ENCODE assay signal across 28 cellular contexts in the genomic region with DNA sequence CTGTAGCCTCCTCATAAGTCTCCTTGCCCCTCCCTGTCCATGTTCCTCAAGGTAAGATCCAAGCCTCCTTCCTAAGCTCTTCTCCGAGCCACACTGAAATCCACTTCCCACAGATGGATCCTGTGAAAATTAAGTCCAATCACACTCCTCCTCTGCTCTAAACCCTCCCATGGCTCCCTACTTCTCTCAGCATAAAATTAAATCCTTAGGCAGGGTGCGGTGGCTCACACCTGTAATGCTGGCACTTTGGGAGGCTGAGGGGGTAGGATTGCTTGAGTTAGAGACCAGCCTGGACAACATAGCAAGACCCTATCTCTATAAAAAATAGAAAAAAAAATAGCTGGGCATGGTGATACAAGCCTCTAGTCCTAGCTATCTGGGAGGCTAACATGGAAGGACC. TPM values are rescaled to one million over a fixed set of nuclear protein-coding genes. Genes with fewer than 3 reads are reported as not detected.
A peak's percentile ranks its signal among the peaks of the same experiment; 100 is the strongest.
DNase-seq lines count a peak whose midpoint lies in the region; ATAC-seq, FAIRE-seq and TF ChIP-seq lines count a peak whose summit lies in the region.
"Had no signal": no experiment of that assay in that cellular context is flagged by ENCODE, and none has a peak within 500 bp of the region (broad histone marks: within the 10 kb centered on the region; RNA-seq: fewer than 3 reads in every experiment).

No MANE protein-coding gene starts in this region.

- intact Hi-C loops in natural killer cell (cut with micrococcal nuclease) (no loop called here), K562 (cut with micrococcal nuclease) (no loop called here)

- no peaks in the 10 kb centered on the region for H4K20me1 ChIP-seq in K562 (replicated peaks; ENCODE audit: control insufficient read depth, insufficient read depth, low read length)

- POLR2A ChIA-PET in K562 (lab: Yijun Ruan, JAX) = interaction anchor here (0.6 to 1.3 kb wide), 3 partner anchors 8 to 669 kb away, joined by 3 to 6 read pairs (median 4); no protein-coding TSS in a partner anchor

- no peak for TF ChIP-seq CTCF in natural killer cell (IDR thresholded peaks at IDR 0.05)
- TF ChIP-seq CTCF in K562 (IDR thresholded peaks at IDR 0.05 in 2 of 3, conservative IDR thresholded peaks at IDR 0.05 in 1 of 3; ENCODE audit: insufficient read depth in 2 of 3, low read depth in 1 of 3, low read length in 3 of 3) = no peak
- no peak for TF ChIP-seq CTCF in osteocyte (IDR thresholded peaks at IDR 0.05)

- H2AFZ ChIP-seq in K562 (ENCODE audit: low read depth, low read length) = no peak overlapping the region
- H2AFZ ChIP-seq: GM23338 had no signal

- no peak for FAIRE-seq in K562 (lab: Jason Lieb, UNC)
- FAIRE-seq: GM12878, GM19239 had no signal

- H3K4me3 ChIP-seq in K562 = no peak overlapping the region
- H3K4me3 ChIP-seq: GM12878, GM23338, SJCRH30 had no signal

- peaks cover 34% of the 10 kb centered on the region; the same call in 1 of the 3 replicates for H3K36me3 ChIP-seq in K562 (ENCODE audit: control insufficient read depth, insufficient read depth, low read length)
- H3K36me3 ChIP-seq: SJCRH30 had no signal

- peaks cover 14 to 38% of the 10 kb centered on the region in 2 experiments for H3K4me1 ChIP-seq in K562 (replicated peaks in 1 of 2; ENCODE audit: control insufficient read depth in 2 of 2, insufficient read depth in 2 of 2, low read length in 2 of 2)

- H3K27me3 Mint-ChIP-seq in natural killer cell (ENCODE audit: low read depth in 2 of 2) (peaks cover 0 to 4% of the 10 kb centered on the region in 2 donors), naive B cell (no peaks in the 10 kb centered on the region), osteocyte (ENCODE audit: unreplicated experiment) (no peaks in the 10 kb centered on the region)
- H3K27me3 Mint-ChIP-seq in natural killer cell treated with Interleukin-12 subunit alpha and Interleukin-12 subunit beta and Interleukin-15 and Interleukin-18, amount 100 ng/mL, for 72 hours = no peaks in the 10 kb centered on the region

- no peaks in the 10 kb centered on the region for H3K9me3 Mint-ChIP-seq in natural killer cell
- no peaks in the 10 kb centered on the region for H3K9me3 Mint-ChIP-seq in natural killer cell treated with Interleukin-12 subunit alpha and Interleukin-12 subunit beta and Interleukin-15 and Interleukin-18, amount 100 ng/mL, for 72 hours
- peaks cover 0 to 2% (median 0%) of the 10 kb centered on the region in 7 donors for H3K9me3 Mint-ChIP-seq in naive B cell
- no peaks in the 10 kb centered on the region for H3K9me3 Mint-ChIP-seq in osteocyte (ENCODE audit: unreplicated experiment)
- H3K9me3 Mint-ChIP-seq: CD8-positive, alpha-beta T cell; GM23338 had no signal

- H3K9me3 ChIP-seq in K562 (replicated peaks; ENCODE audit: control insufficient read depth, insufficient read depth, low read depth, low read length) = no peaks in the 10 kb centered on the region
- H3K9me3 ChIP-seq: SJCRH30 had no signal

- H3K9me1 ChIP-seq in K562 (ENCODE audit: control insufficient read depth, insufficient read depth, low read length) = no peaks in the 10 kb centered on the region

- no peak for TF ChIP-seq RAD21 in K562 (CRISPR knock-in tag; conservative IDR thresholded peaks at IDR 0.05 in 1 of 2, IDR thresholded peaks at IDR 0.05 in 1 of 2)

- no peak for TF ChIP-seq EP300 in K562 (IDR thresholded peaks at IDR 0.05; ENCODE audit: low read length)

- peaks cover 8% of the 10 kb centered on the region; the same call in 2 of the 3 replicates for H3K79me2 ChIP-seq in K562 (ENCODE audit: control insufficient read depth, insufficient read depth, low read length)

- CTCF ChIA-PET in K562 (lab: Yijun Ruan, JAX; ENCODE audit: low intra/inter-chr PET ratio) = no interaction called here

- 91% methylated on average over 1 of the region's 2 CpGs for WGBS in K562 (ENCODE audit: insufficient coverage, low coverage, missing lambda C conversion rate)

- in situ Hi-C loops in K562 (cut with MboI) = no loop called here

- H3K36me3 Mint-ChIP-seq in natural killer cell = no peaks in the 10 kb centered on the region
- H3K36me3 Mint-ChIP-seq in natural killer cell treated with Interleukin-12 subunit alpha and Interleukin-12 subunit beta and Interleukin-15 and Interleukin-18, amount 100 ng/mL, for 72 hours = no peaks in the 10 kb centered on the region
- H3K36me3 Mint-ChIP-seq in naive B cell = peaks cover 0 to 14% of the 10 kb centered on the region in 2 donors
- peaks cover 12% of the 10 kb centered on the region for H3K36me3 Mint-ChIP-seq in osteocyte (ENCODE audit: unreplicated experiment)

- TF ChIP-seq POLR2A in K562 (conservative IDR thresholded peaks at IDR 0.05) = no peak
- TF ChIP-seq POLR2A in GM18505 (IDR thresholded peaks at IDR 0.05; ENCODE audit: borderline replicate concordance, extremely low read depth, insufficient read depth, insufficient read length) = no peak

- no TSS peak for BruUV-seq in K562 (replicated peaks; lab: Mats Ljungman, UMichigan)

- DNase-seq in natural killer cell = no peak
- DNase-seq in natural killer cell treated with Interleukin-12 subunit alpha and Interleukin-12 subunit beta and Interleukin-15 and Interleukin-18, amount 100 ng/mL, for 72 hours (ENCODE audit: low spot score) = no peak
- no peak for DNase-seq in K562 (ENCODE audit: extremely low read depth in 1 of 4, low spot score in 3 of 4)
- DNase-seq in naive B cell = no peak
- DNase-seq in osteocyte (ENCODE audit: extremely low spot score, unreplicated experiment) = no peak
- DNase-seq: CD8-positive, alpha-beta T cell; DMS 273 treated with DMSO at 0.1 percent for 48 hours; DMS79; EL; GDM1; HCEC 1CT; Kasumi-1; MV-4-11; NCI-H1105; NCI-H2029; NCI-H446; NCI-H524 treated with DMSO at 0.1 percent for 48 hours; NCI-H774; PC-3; SJCRH30 had no signal

- no peak overlapping the region for H3K27ac Mint-ChIP-seq in natural killer cell
- no peak overlapping the region for H3K27ac Mint-ChIP-seq in natural killer cell treated with Interleukin-12 subunit alpha and Interleukin-12 subunit beta and Interleukin-15 and Interleukin-18, amount 100 ng/mL, for 72 hours
- H3K27ac Mint-ChIP-seq in naive B cell = peak overlapping the region in 2 of 6 donors; percentile 51 to 79
- H3K27ac Mint-ChIP-seq in osteocyte (ENCODE audit: unreplicated experiment) = no peak overlapping the region
- H3K27ac Mint-ChIP-seq: CD8-positive, alpha-beta T cell; GM23338 had no signal

- no peak overlapping the region for H3K9ac ChIP-seq in K562 (ENCODE audit: insufficient read depth in 1 of 2, low read depth in 2 of 2, low read length in 2 of 2)

- H3K27me3 ChIP-seq in K562 (ENCODE audit: control insufficient read depth in 2 of 2, insufficient read depth in 2 of 2, low read length in 2 of 2) = no peaks in the 10 kb centered on the region; a peak in 1 of 5 replicates
- H3K27me3 ChIP-seq: SJCRH30 had no signal

- H3K4me1 Mint-ChIP-seq in natural killer cell (peaks cover 11 to 43% of the 10 kb centered on the region in 2 donors), naive B cell (peaks cover 31 to 43% (median 40%) of the 10 kb centered on the region in 3 donors), osteocyte (ENCODE audit: unreplicated experiment) (peaks cover 25% of the 10 kb centered on the region)
- peaks cover 19 to 21% of the 10 kb centered on the region in 2 donors for H3K4me1 Mint-ChIP-seq in natural killer cell treated with Interleukin-12 subunit alpha and Interleukin-12 subunit beta and Interleukin-15 and Interleukin-18, amount 100 ng/mL, for 72 hours (ENCODE audit: low read depth in 2 of 2)

- peak overlapping the region; percentile 47 for H3K4me3 Mint-ChIP-seq in natural killer cell
- H3K4me3 Mint-ChIP-seq in natural killer cell treated with Interleukin-12 subunit alpha and Interleukin-12 subunit beta and Interleukin-15 and Interleukin-18, amount 100 ng/mL, for 72 hours = no peak overlapping the region
- peak overlapping the region in 6 of 8 donors; percentile 48 to 91 (median 68) for H3K4me3 Mint-ChIP-seq in naive B cell
- no peak overlapping the region for H3K4me3 Mint-ChIP-seq in osteocyte (ENCODE audit: unreplicated experiment)

- H3K4me2 ChIP-seq in K562 (ENCODE audit: insufficient read depth, low read length) = no peak overlapping the region

- H3K27ac ChIP-seq in K562 (ENCODE audit: extremely low read depth, low read depth, low read length) = no peak overlapping the region
- H3K27ac ChIP-seq: C4-2B, SJCRH30 had no signal

- no peak for ATAC-seq in natural killer cell
- no peak for ATAC-seq in natural killer cell treated with Interleukin-12 subunit alpha and Interleukin-12 subunit beta and Interleukin-15 and Interleukin-18, amount 100 ng/mL, for 72 hours
- ATAC-seq in K562 = no peak
- no peak for ATAC-seq in naive B cell (ENCODE audit: low read depth in 2 of 2)
- no peak for ATAC-seq in GM18505 (IDR thresholded peaks at IDR 0.05; ENCODE audit: unreplicated experiment)
- ATAC-seq in HG03108 (IDR thresholded peaks at IDR 0.05; ENCODE audit: unreplicated experiment) = no peak
- ATAC-seq in GM18858 (IDR thresholded peaks at IDR 0.05; ENCODE audit: unreplicated experiment) = no peak
- ATAC-seq: CD8-positive, alpha-beta T cell; GM12878; GM23338; PC-3; SK-N-SH treated with all-trans-retinoic acid at 6 μM for 48 hours had no signal

RNA-seq across cellular contexts. Expression of a gene that starts 2.3 kb away (rescaled TPM):
- total RNA-seq in natural killer cell (1 to 10 TPM; 3.4 to 3.8 (median 3.5) TPM), K562 (2014; rRNA removed) (6.2 and 8.0 TPM in 2 replicates), K562 (2014; rRNA removed; fragmentation: Illumina TruSeq; extraction: Trizol) (1.3 and 1.5 TPM in 2 replicates), K562 (2015; rRNA removed; fragmentation: Illumina TruSeq; extraction: Trizol) (3.0 and 3.5 TPM in 2 replicates), K562 (2021) (8.9 and 12.4 TPM in 2 replicates), osteocyte (13.6 and 14.6 TPM in 2 replicates)
- 1 to 10 TPM; 2.1 to 2.2 TPM for total RNA-seq in natural killer cell treated with Interleukin-12 subunit alpha and Interleukin-12 subunit beta and Interleukin-15 and Interleukin-18, amount 100 ng/mL, for 72 hours
- total RNA-seq in K562 (2011; cell fraction: chromatin; rRNA removed; ENCODE audit: low replicate concordance) = 4.2 and 14.8 TPM in 2 replicates
- 14.1 and 15.7 TPM in 2 replicates for total RNA-seq in K562 (2011; cell fraction: nucleolus; rRNA removed)
- 6.2 and 8.2 TPM in 2 replicates for total RNA-seq in K562 (2011; cell fraction: nucleoplasm; rRNA removed)
- polyA plus RNA-seq in K562 (2011; rRNA removed) (2.2 and 2.5 TPM in 2 replicates), K562 (2014; fragmentation: Illumina TruSeq; extraction: Trizol) (3.4 and 5.7 TPM in 2 replicates), K562 (2014; fragmentation: Nextera tagmentation; extraction: Ambion mirVana) (under 1 TPM; 0.03 to 0.17 TPM), K562 (2014; rRNA removed) (6.9 and 7.2 TPM in 2 replicates), naive B cell (ENCODE audit: low read depth in 6 of 6) (10 to 100 TPM in 1 of 6 donors, 1 to 10 TPM in 5; 5.3 to 14.7 (median 7.7) TPM)
- 2.8 and 8.2 TPM in 2 replicates for polyA plus RNA-seq in K562 (2011; cell fraction: cytosol; rRNA removed)
- polyA plus RNA-seq in K562 (2011; cell fraction: nucleus; rRNA removed) = 6.7 and 12.1 TPM in 2 replicates
- 6.0 and 7.5 TPM in 2 replicates for polyA plus RNA-seq in K562 (2012)
- 0.84 and 1.5 TPM in 2 replicates for polyA minus RNA-seq in K562 (2011; rRNA and poly(A)+ RNA removed)
- 2.2 and 4.1 TPM in 2 replicates for polyA minus RNA-seq in K562 (2011; cell fraction: cytosol; rRNA and poly(A)+ RNA removed)
- 3.6 and 4.3 TPM in 2 replicates for polyA minus RNA-seq in K562 (2011; cell fraction: nucleus; rRNA and poly(A)+ RNA removed)

RNA-seq across cellular contexts. Expression of a gene that starts 39.1 kb away (rescaled TPM):
- 10 to 100 TPM; 68.1 to 81.3 (median 68.4) TPM for total RNA-seq in natural killer cell
- 10 to 100 TPM in 1 of 2 donors, 1 to 10 TPM in 1; 10.0 to 12.2 TPM for total RNA-seq in natural killer cell treated with Interleukin-12 subunit alpha and Interleukin-12 subunit beta and Interleukin-15 and Interleukin-18, amount 100 ng/mL, for 72 hours
- 50.2 and 69.6 TPM in 2 replicates for total RNA-seq in K562 (2011; cell fraction: chromatin; rRNA removed; ENCODE audit: low replicate concordance)
- 38.4 and 40.4 TPM in 2 replicates for total RNA-seq in K562 (2011; cell fraction: nucleolus; rRNA removed)
- 52.1 and 86.9 TPM in 2 replicates for total RNA-seq in K562 (2011; cell fraction: nucleoplasm; rRNA removed)
- total RNA-seq in K562 (2014; rRNA removed) = 46.7 and 52.0 TPM in 2 replicates
- total RNA-seq in K562 (2014; rRNA removed; fragmentation: Illumina TruSeq; extraction: Trizol) = 37.4 and 46.7 TPM in 2 replicates
- total RNA-seq in K562 (2015; rRNA removed; fragmentation: Illumina TruSeq; extraction: Trizol) = 22.9 and 23.4 TPM in 2 replicates
- 63.8 and 75.3 TPM in 2 replicates for total RNA-seq in K562 (2021)
- 28.2 and 32.5 TPM in 2 replicates for polyA plus RNA-seq in K562 (2011; rRNA removed)
- polyA plus RNA-seq in K562 (2011; cell fraction: cytosol; rRNA removed) = 33.3 and 57.9 TPM in 2 replicates
- 25.5 and 39.5 TPM in 2 replicates for polyA plus RNA-seq in K562 (2011; cell fraction: nucleus; rRNA removed)
- polyA plus RNA-seq in K562 (2012) = 29.2 and 33.2 TPM in 2 replicates
- polyA plus RNA-seq in K562 (2014; fragmentation: Illumina TruSeq; extraction: Trizol) = 59.9 and 64.4 TPM in 2 replicates
- 10 to 100 TPM; 10.8 to 14.3 TPM for polyA plus RNA-seq in K562 (2014; fragmentation: Nextera tagmentation; extraction: Ambion mirVana)
- polyA plus RNA-seq in K562 (2014; rRNA removed) = 38.6 and 41.3 TPM in 2 replicates
- 22.2 and 28.8 TPM in 2 replicates for polyA minus RNA-seq in K562 (2011; rRNA and poly(A)+ RNA removed)
- 40.8 and 46.0 TPM in 2 replicates for polyA minus RNA-seq in K562 (2011; cell fraction: cytosol; rRNA and poly(A)+ RNA removed)
- 10.2 and 14.4 TPM in 2 replicates for polyA minus RNA-seq in K562 (2011; cell fraction: nucleus; rRNA and poly(A)+ RNA removed)
- 10 to 100 TPM in 1 of 6 donors, 1 to 10 TPM in 5; 3.6 to 10.4 (median 4.5) TPM for polyA plus RNA-seq in naive B cell (ENCODE audit: low read depth in 6 of 6)
- total RNA-seq in osteocyte = 36.4 and 37.4 TPM in 2 replicates

Comparison
In these comparisons a context has a peak if more than half of its experiments do, and no peak if none do; other contexts are left out.
1. H3K4me3 Mint-ChIP-seq: peak in natural killer cell (single experiment) and naive B cell (6 of 8); none in natural killer cell treated with Interleukin-12 subunit alpha and Interleukin-12 subunit beta and Interleukin-15 and Interleukin-18, amount 100 ng/mL, for 72 hours (single experiment) and osteocyte (single experiment).